Comparison of ENCODE assay signal across 25 cellular contexts in the genomic region with DNA sequence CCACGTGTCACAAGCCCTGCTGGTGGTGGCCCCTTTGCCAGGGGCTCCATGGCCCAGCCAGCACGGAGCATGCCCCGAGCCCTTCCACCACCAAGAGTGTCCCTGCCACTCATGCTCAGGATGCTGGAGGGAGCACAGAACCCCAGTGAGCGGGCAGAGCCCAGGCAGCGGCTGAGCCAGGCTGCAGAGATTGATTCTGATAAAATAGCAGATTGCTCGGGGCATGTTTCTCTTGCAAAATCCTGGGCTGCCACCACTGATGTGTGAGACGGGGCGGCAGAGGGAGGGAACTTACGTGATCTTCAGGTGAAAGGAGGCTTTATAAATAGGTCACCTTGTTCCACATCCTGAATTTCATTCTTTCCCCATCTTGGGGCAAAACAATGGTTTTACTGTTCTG. TPM values are rescaled to one million over a fixed set of nuclear protein-coding genes. Genes with fewer than 3 reads are reported as not detected.
DNase-seq lines count a peak whose midpoint lies in the region; TF ChIP-seq lines count a peak whose summit lies in the region.
"Had no signal": no experiment of that assay in that cellular context is flagged by ENCODE, and none has a peak within 500 bp of the region (broad histone marks: within the 10 kb centered on the region; RNA-seq: fewer than 3 reads in every experiment).

No MANE protein-coding gene starts in this region.

- H3K9me2 ChIP-seq in PC-9 (ENCODE audit: insufficient read depth), result no peaks in the 10 kb centered on the region

- no peak overlapping the region for H4K8ac ChIP-seq in neuronal stem cell (ENCODE audit: low read depth, low read length)

- CTCF ChIA-PET in PC-9 (lab: Charles Lee), result no interaction called here
- CTCF ChIA-PET in mammary epithelial cell (lab: Charles Lee; ENCODE audit: low non-redundant PET), result no interaction called here

- H3F3A ChIP-seq in PC-9 (ENCODE audit: insufficient read depth, low read depth), result peaks cover 8% of the 10 kb centered on the region; the same call in 1 of the 2 replicates

- H3K4me1 ChIP-seq in PC-9 (replicated peaks; ENCODE audit: insufficient read depth) (peaks cover 28% of the 10 kb centered on the region), mammary epithelial cell (ENCODE audit: insufficient read depth, low read length) (peaks cover 34% of the 10 kb centered on the region), neuronal stem cell (ENCODE audit: control insufficient read depth in 2 of 2, insufficient read depth in 1 of 2, low read depth in 1 of 2, low read length in 2 of 2) (peaks cover 0 to 2% of the 10 kb centered on the region in 2 donors), tibial artery (peaks cover 0 to 89% (median 75%) of the 10 kb centered on the region in 4 donors)

- no peak overlapping the region for H3K14ac ChIP-seq in neuronal stem cell (ENCODE audit: low read length)

- H2AK5ac ChIP-seq in neuronal stem cell (ENCODE audit: low read depth, low read length), result no peak overlapping the region

- POLR2A ChIA-PET in PC-9 (lab: Charles Lee; ENCODE audit: unreplicated experiment), result no interaction called here

- in situ Hi-C loops in mammary epithelial cell (cut with MboI; ENCODE audit: low sequenced_read_pairs in 2 of 2), result no loop called here

- H3K18ac ChIP-seq in neuronal stem cell (ENCODE audit: low read length), result peak overlapping the region; percentile 23

- no peak overlapping the region for H2BK12ac ChIP-seq in neuronal stem cell (ENCODE audit: low read length)

- H3K79me2 ChIP-seq in PC-9 (ENCODE audit: low read depth), result peaks cover 16% of the 10 kb centered on the region
- peaks cover 79% of the 10 kb centered on the region for H3K79me2 ChIP-seq in mammary epithelial cell (ENCODE audit: insufficient read depth, low read length)

- peak; percentile 22 to 79 for DNase-seq in PC-9
- DNase-seq in mammary epithelial cell, result peak; percentile 74
- no peak for DNase-seq in neuronal stem cell (ENCODE audit: low spot score)
- DNase-seq in tibial artery, result no peak
- DNase-seq in NCI-H2227 (lab: John Stamatoyannopoulos, UW; ENCODE audit: unreplicated experiment), result no peak
- no peak for DNase-seq in NCI-H2107 (lab: John Stamatoyannopoulos, UW)
- no peak for DNase-seq in NCI-H187 treated with DMSO at 0.1 percent for 48 hours (lab: John Stamatoyannopoulos, UW)
- DNase-seq: activated CD4-positive, alpha-beta memory T cell treated with anti-CD3 and anti-CD28 coated beads for 36 hours; activated CD8-positive, alpha-beta memory T cell treated with anti-CD3 and anti-CD28 coated beads, Interleukin-2, amount 50 U/mL, for 4 hours; activated naive CD4-positive, alpha-beta T cell treated with anti-CD3 and anti-CD28 coated beads, Interleukin-2, amount 10 ng/mL, durations not matched to agents 7 days and 5 days; amygdala; CD4-positive, CD25-positive, alpha-beta regulatory T cell; gastrocnemius medialis; GM23248; HFFc6; immature natural killer cell; left ventricle myocardium inferior; NCI-H1436; OCI-M1; small intestine; upper lobe of right lung had no signal

- H3K23ac ChIP-seq in neuronal stem cell (ENCODE audit: low read depth, low read length, poor library complexity), result no peak overlapping the region

- H2BK15ac ChIP-seq in neuronal stem cell (ENCODE audit: low read length), result no peak overlapping the region

- dilution Hi-C loops in mammary epithelial cell (cut with HindIII; ENCODE audit: low sequenced_read_pairs), result no loop called here

- BruUV-seq in PC-9 (replicated peaks; lab: Mats Ljungman, UMichigan) (no TSS peak), mammary epithelial cell (replicated peaks; lab: Mats Ljungman, UMichigan) (no TSS peak)

- intact Hi-C loops in PC-9 (cut with micrococcal nuclease; ENCODE audit: unreplicated experiment), result loop anchor here (1.0 kb wide), 1 partner anchor 29 kb away; no protein-coding TSS in a partner anchor
- intact Hi-C loops in mammary epithelial cell (cut with micrococcal nuclease), result no loop called here
- intact Hi-C loops in tibial artery (cut with DNase I; ENCODE audit: low total_unique reads), result no loop called here

- H3K9ac ChIP-seq in mammary epithelial cell (ENCODE audit: insufficient read depth, low read length) (no peak overlapping the region), neuronal stem cell (ENCODE audit: low read depth, low read length, poor library complexity) (no peak overlapping the region)
- H3K9ac ChIP-seq: GM23248, KMS-11 had no signal

- H3K79me1 ChIP-seq in neuronal stem cell (ENCODE audit: low read depth, low read length), result no peaks in the 10 kb centered on the region

- no peak overlapping the region for H2BK5ac ChIP-seq in neuronal stem cell (ENCODE audit: low read length)

- H3K36me3 ChIP-seq in PC-9 (ENCODE audit: low read depth) (no peaks in the 10 kb centered on the region), mammary epithelial cell (ENCODE audit: insufficient read depth, low read length) (no peaks in the 10 kb centered on the region), neuronal stem cell (replicated peaks in 1 of 2; ENCODE audit: control insufficient read depth in 2 of 2, insufficient read depth in 2 of 2, low read length in 2 of 2) (peaks cover 0 to 2% of the 10 kb centered on the region in 2 donors), tibial artery (no peaks in the 10 kb centered on the region)
- H3K36me3 ChIP-seq: cardiac muscle cell, gastrocnemius medialis, left ventricle myocardium inferior, neutrophil, upper lobe of right lung had no signal

- no peak overlapping the region for H2AFZ ChIP-seq in PC-9
- no peak overlapping the region for H2AFZ ChIP-seq in mammary epithelial cell (ENCODE audit: low read depth, low read length)
- no peak overlapping the region for H2AFZ ChIP-seq in neuronal stem cell (ENCODE audit: low read length)
- H2AFZ ChIP-seq: GM23248, hepatocyte had no signal

- H4K20me1 ChIP-seq in PC-9 (ENCODE audit: insufficient read depth) (no peaks in the 10 kb centered on the region), mammary epithelial cell (ENCODE audit: insufficient read depth, low read length) (no peaks in the 10 kb centered on the region)

- WGBS in mammary epithelial cell (ENCODE audit: low coverage, missing lambda C conversion rate), result 14% methylated on average over 7 of the region's 9 CpGs
- WGBS in neuronal stem cell (ENCODE audit: extremely low coverage in 2 of 2, insufficient read length in 2 of 2, insufficient replicate concordance in 1 of 2), 2 donors, result no CpG with 5 or more reads among the region's 9 CpGs

- H3K4me3 ChIP-seq in PC-9 (no peak overlapping the region), mammary epithelial cell (replicated peaks in 1 of 3; ENCODE audit: insufficient read depth in 1 of 3, low read depth in 2 of 3, low read length in 3 of 3) (no peak overlapping the region), neuronal stem cell (ENCODE audit: low read length in 2 of 2) (no peak overlapping the region), tibial artery (no peak overlapping the region)
- H3K4me3 ChIP-seq: cardiac muscle cell, gastrocnemius medialis, GM23248, hepatocyte, left ventricle myocardium inferior, upper lobe of right lung had no signal

- no peak overlapping the region for H2BK120ac ChIP-seq in neuronal stem cell (ENCODE audit: low read depth, low read length)

- no peak overlapping the region for H4K91ac ChIP-seq in neuronal stem cell (ENCODE audit: low read depth, low read length, poor library complexity)

- H3K9me3 ChIP-seq in PC-9 (ENCODE audit: insufficient read depth, low read depth), result no peaks in the 10 kb centered on the region
- H3K9me3 ChIP-seq in mammary epithelial cell (replicated peaks; ENCODE audit: insufficient read depth, low read length), result no peaks in the 10 kb centered on the region
- H3K9me3 ChIP-seq in neuronal stem cell (replicated peaks in 1 of 2; ENCODE audit: control insufficient read depth in 2 of 2, insufficient read depth in 1 of 2, low read depth in 1 of 2, low read length in 2 of 2), result peaks cover 0 to 4% of the 10 kb centered on the region in 2 donors
- H3K9me3 ChIP-seq in tibial artery, result no peaks in the 10 kb centered on the region
- H3K9me3 ChIP-seq: gastrocnemius medialis, left ventricle myocardium inferior, neutrophil, upper lobe of right lung had no signal

- H3K4me2 ChIP-seq in PC-9 (peak overlapping the region; percentile 45), mammary epithelial cell (ENCODE audit: insufficient read depth, low read depth, low read length) (peak overlapping the region; percentile 13), neuronal stem cell (ENCODE audit: insufficient read depth, low read length, poor library complexity, severe bottlenecking) (no peak overlapping the region)
- H3K4me2 ChIP-seq: hepatocyte, KMS-11 had no signal

- H3K27ac ChIP-seq in PC-9 (peak overlapping the region; percentile 41), mammary epithelial cell (ENCODE audit: insufficient read depth, low read depth, low read length) (no peak overlapping the region), neuronal stem cell (replicated peaks; ENCODE audit: low read length) (no peak overlapping the region), tibial artery (peak overlapping the region; percentile 64 to 76)
- H3K27ac ChIP-seq: cardiac muscle cell, GM23248, hepatocyte, KMS-11, left ventricle myocardium inferior, neutrophil, upper lobe of right lung had no signal

- H3K4ac ChIP-seq in neuronal stem cell (ENCODE audit: low read length), result no peak overlapping the region

- H3K27me3 ChIP-seq in PC-9 (ENCODE audit: insufficient read depth, low read depth) (no peaks in the 10 kb centered on the region), mammary epithelial cell (ENCODE audit: insufficient read depth, low read length) (no peaks in the 10 kb centered on the region), neuronal stem cell (ENCODE audit: control insufficient read depth in 3 of 3, insufficient read depth in 3 of 3, low read depth in 1 of 3, low read length in 3 of 3) (peaks cover 0 to 43% (median 0%) of the 10 kb centered on the region in 3 experiments), tibial artery (no peaks in the 10 kb centered on the region)
- H3K27me3 ChIP-seq: cardiac muscle cell, gastrocnemius medialis, hepatocyte, upper lobe of right lung had no signal

- TF ChIP-seq CTCF in PC-9 (conservative IDR thresholded peaks at IDR 0.05) (no peak), mammary epithelial cell (conservative IDR thresholded peaks at IDR 0.05 in 1 of 2, IDR thresholded peaks at IDR 0.05 in 1 of 2; ENCODE audit: extremely low read depth in 1 of 2, insufficient read depth in 1 of 2, low read depth in 1 of 2, low read length in 2 of 2) (no peak), tibial artery (IDR thresholded peaks at IDR 0.05) (no peak)

RNA-seq across cellular contexts. Expression of gene SPSB1, which starts 53.2 kb away (rescaled TPM):
- total RNA-seq in PC-9 (2021), result 27.9 and 33.8 TPM in 2 replicates
- 10 to 100 TPM; 18.2 to 56.7 TPM for total RNA-seq in mammary epithelial cell
- 13.2 TPM for polyA plus RNA-seq in mammary epithelial cell
- polyA minus RNA-seq in mammary epithelial cell, result 17.3 TPM
- 5.2 TPM for polyA plus RNA-seq in neuronal stem cell (2013, experiment 1 of 2)
- polyA plus RNA-seq in neuronal stem cell (2013, experiment 2 of 2), result 5.1 TPM

Comparison
In these comparisons a context has a peak if more than half of its experiments do, and no peak if none do; other contexts are left out.
1. DNase-seq: peak in PC-9 (2 of 2) and mammary epithelial cell (single experiment); none in neuronal stem cell (single experiment), tibial artery (0 of 2), NCI-H2227 (single experiment), NCI-H2107 (single experiment) and NCI-H187 treated with DMSO at 0.1 percent for 48 hours (single experiment).
2. H3K27ac ChIP-seq: peak in PC-9 (single experiment) and tibial artery (2 of 2); none in mammary epithelial cell (single experiment) and neuronal stem cell (single experiment).